Comparison of ENCODE assay signal across 8 cellular contexts in the genomic region with DNA sequence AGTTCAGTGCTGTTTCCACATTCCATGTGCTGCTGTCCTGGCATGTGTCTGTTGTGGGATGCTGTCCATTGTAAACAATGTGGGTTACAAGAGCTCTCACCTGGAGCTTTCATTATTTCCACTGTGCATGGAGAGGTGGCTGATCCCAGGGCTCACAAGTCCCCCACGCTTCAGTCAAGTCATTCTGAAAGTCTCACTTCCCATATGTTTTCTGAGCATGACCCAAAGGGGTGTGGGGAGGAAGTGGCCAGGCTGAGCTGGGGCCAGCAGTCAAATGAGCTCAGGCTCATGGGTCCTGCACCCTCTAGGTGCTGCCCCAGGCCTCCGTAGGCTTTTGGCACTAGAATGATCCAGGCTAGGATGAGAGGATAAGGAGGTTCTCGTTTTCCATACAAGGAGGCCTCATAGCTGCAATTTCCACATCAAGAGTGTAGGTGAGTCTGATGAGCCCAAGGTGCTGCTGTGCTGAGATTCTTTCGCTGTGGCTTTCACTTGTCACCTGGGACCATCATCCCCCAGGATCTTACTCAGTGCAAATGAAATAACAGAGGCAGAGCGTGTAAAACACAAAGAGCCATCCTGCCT. TPM values are rescaled to one million over a fixed set of nuclear protein-coding genes. Genes with fewer than 3 reads are reported as not detected.
A peak's percentile ranks its signal among the peaks of the same experiment; 100 is the strongest.
DNase-seq lines count a peak whose midpoint lies in the region; ATAC-seq and TF ChIP-seq lines count a peak whose summit lies in the region.

No MANE protein-coding gene starts in this region.

- peaks cover 90% of the 10 kb centered on the region for H3K36me3 Mint-ChIP-seq in activated naive CD8-positive, alpha-beta T cell treated with anti-CD3 and anti-CD28 coated beads, Interleukin-2, amount 10 ng/mL, durations not matched to agents 7 days and 5 days

- no peak for TF ChIP-seq POLR2A in stomach (IDR thresholded peaks at IDR 0.05)

- POLR2A ChIA-PET in GM10248 (lab: Yijun Ruan, JAX), result interaction anchor here (0.6 to 2.5 kb wide), 5 partner anchors 9 to 22 kb away, joined by 3 to 19 read pairs (median 12); partner anchors contain the start of gene STARD5
- POLR2A ChIA-PET in activated naive CD8-positive, alpha-beta T cell treated with anti-CD3 and anti-CD28 coated beads, Interleukin-2, amount 10 ng/mL, durations not matched to agents 7 days and 5 days (lab: Charles Lee), result interaction anchor here (0.7 to 8.3 kb wide), 15 partner anchors 8 to 300 kb away, joined by 3 to 88 read pairs (median 10); partner anchors contain the start of genes STARD5 and TLNRD1

- ATAC-seq in GM19438 (IDR thresholded peaks at IDR 0.05; ENCODE audit: low read depth, unreplicated experiment) (peak; percentile 68), HG03439 (IDR thresholded peaks at IDR 0.05; ENCODE audit: unreplicated experiment) (peak; percentile 74)
- peak; percentile 57 for ATAC-seq in activated naive CD8-positive, alpha-beta T cell treated with anti-CD3 and anti-CD28 coated beads, Interleukin-2, amount 10 ng/mL, durations not matched to agents 7 days and 5 days (ENCODE audit: low read depth)

- H3K27ac ChIP-seq in stomach, result peak overlapping the region in 3 of 5 donors; percentile 2 to 61 (median 50)

- CTCF ChIA-PET in GM10248 (lab: Yijun Ruan, JAX), result interaction anchor here (0.7 to 5.8 kb wide), 13 partner anchors 9 to 310 kb away, joined by 3 to 41 read pairs (median 5); partner anchors contain the start of gene STARD5

- H3K4me3 Mint-ChIP-seq in activated naive CD8-positive, alpha-beta T cell treated with anti-CD3 and anti-CD28 coated beads, Interleukin-2, amount 10 ng/mL, durations not matched to agents 7 days and 5 days, result peak overlapping the region; percentile 100

- H3K27ac Mint-ChIP-seq in activated naive CD8-positive, alpha-beta T cell treated with anti-CD3 and anti-CD28 coated beads, Interleukin-2, amount 10 ng/mL, durations not matched to agents 7 days and 5 days, result peak overlapping the region; percentile 98

- H3K36me3 ChIP-seq in stomach, result peaks cover 16 to 81% (median 62%) of the 10 kb centered on the region in 4 donors

- intact Hi-C loops in stomach (cut with DNase I; ENCODE audit: low total_unique reads), result no loop called here

- H3K27me3 ChIP-seq in stomach, result no peaks in the 10 kb centered on the region

- no peak for TF ChIP-seq EP300 in stomach (IDR thresholded peaks at IDR 0.05)

- peak; percentile 63 for DNase-seq in GM10248 (ENCODE audit: extremely low spot score)
- no peak for DNase-seq in activated naive CD8-positive, alpha-beta T cell treated with anti-CD3 and anti-CD28 coated beads, Interleukin-2, amount 10 ng/mL, durations not matched to agents 7 days and 5 days
- DNase-seq in stomach, result peak; percentile 44
- no peak for DNase-seq in glomerular visceral epithelial cell (ENCODE audit: extremely low spot score)
- DNase-seq in DMS 273 treated with DMSO at 0.1 percent for 48 hours (lab: John Stamatoyannopoulos, UW), result no peak
- DNase-seq in cerebellar cortex (ENCODE audit: low spot score), result no peak

- 63 to 79% (median 69%) methylated on average over 5 of the region's 5 CpGs for WGBS in stomach, 5 donors

- peaks cover 52% of the 10 kb centered on the region for H3K4me1 Mint-ChIP-seq in activated naive CD8-positive, alpha-beta T cell treated with anti-CD3 and anti-CD28 coated beads, Interleukin-2, amount 10 ng/mL, durations not matched to agents 7 days and 5 days

- H3K9me3 Mint-ChIP-seq in activated naive CD8-positive, alpha-beta T cell treated with anti-CD3 and anti-CD28 coated beads, Interleukin-2, amount 10 ng/mL, durations not matched to agents 7 days and 5 days, result no peaks in the 10 kb centered on the region

- peaks cover 0 to 35% (median 17%) of the 10 kb centered on the region in 4 donors for H3K4me1 ChIP-seq in stomach

- no peak for TF ChIP-seq CTCF in GM10248 (IDR thresholded peaks at IDR 0.05; ENCODE audit: control extremely low read depth, extremely low read depth, low read depth, missing control alignments)
- no peak for TF ChIP-seq CTCF in stomach (IDR thresholded peaks at IDR 0.05)

- H3K27me3 Mint-ChIP-seq in activated naive CD8-positive, alpha-beta T cell treated with anti-CD3 and anti-CD28 coated beads, Interleukin-2, amount 10 ng/mL, durations not matched to agents 7 days and 5 days, result no peaks in the 10 kb centered on the region

- peak overlapping the region in 1 of 4 donors; percentile 3 for H3K4me3 ChIP-seq in stomach

- no peaks in the 10 kb centered on the region for H3K9me3 ChIP-seq in stomach

RNA-seq across cellular contexts. Expression of gene STARD5, which starts 22.0 kb away (rescaled TPM):
- total RNA-seq in activated naive CD8-positive, alpha-beta T cell treated with anti-CD3 and anti-CD28 coated beads, Interleukin-2, amount 10 ng/mL, durations not matched to agents 7 days and 5 days, result 1 to 10 TPM; 5.4 to 7.2 TPM
- total RNA-seq in stomach, result 100 to 1,000 TPM in 1 of 5 donors, 1 to 10 TPM in 2, under 1 TPM in 1, not detected in 1; 0.89 to 157 (median 5.2) TPM
- 10 to 100 TPM in 1 of 3 donors, 1 to 10 TPM in 2; 3.4 to 13.4 (median 4.2) TPM for polyA plus RNA-seq in stomach

Comparison
In these comparisons a context has a peak if more than half of its experiments do, and no peak if none do; other contexts are left out.
1. DNase-seq: peak in GM10248 (single experiment) and stomach (single experiment); none in activated naive CD8-positive, alpha-beta T cell treated with anti-CD3 and anti-CD28 coated beads, Interleukin-2, amount 10 ng/mL, durations not matched to agents 7 days and 5 days (single experiment), glomerular visceral epithelial cell (single experiment), DMS 273 treated with DMSO at 0.1 percent for 48 hours (single experiment) and cerebellar cortex (single experiment).
2. Peak in every context shown above with its lines, with median percentiles within 50 percentile points of each other: ATAC-seq.